Comparison of ENCODE assay signal across 6 cellular contexts in the genomic region with DNA sequence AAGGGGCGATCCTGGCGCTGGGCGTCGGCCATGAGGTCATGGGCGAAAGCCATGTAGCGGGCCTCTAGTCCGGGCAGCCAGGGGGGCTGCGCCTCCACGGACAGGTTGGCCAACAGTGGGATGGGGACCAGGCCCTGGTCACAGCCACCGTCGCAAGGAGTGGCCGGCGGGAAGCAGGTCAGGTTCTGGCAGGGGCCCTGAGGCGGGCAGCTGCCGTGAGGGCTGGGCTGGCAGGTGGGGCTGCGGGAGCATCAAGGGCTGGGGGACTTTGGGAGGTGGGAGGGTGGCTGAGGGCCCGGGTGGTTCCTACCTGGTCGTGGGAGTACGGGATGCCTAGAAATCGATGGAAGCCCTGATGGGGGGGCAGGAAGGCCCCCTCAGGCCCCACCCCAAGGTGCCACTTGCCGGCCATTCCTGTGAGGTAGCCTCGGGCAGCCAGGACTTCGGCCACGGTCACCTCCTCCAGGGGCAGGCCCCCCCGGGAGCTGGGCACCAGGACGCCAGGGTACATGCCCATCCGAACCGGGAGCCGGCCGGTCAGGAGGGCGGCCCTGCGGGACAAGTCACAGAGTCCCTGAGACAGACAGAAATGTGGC. TPM values are rescaled to one million over a fixed set of nuclear protein-coding genes. Genes with fewer than 3 reads are reported as not detected.
DNase-seq lines count a peak whose midpoint lies in the region; ATAC-seq and TF ChIP-seq lines count a peak whose summit lies in the region.

No MANE protein-coding gene starts in this region.

- CTCF ChIA-PET in activated CD4-positive, alpha-beta memory T cell treated with anti-CD3 and anti-CD28 coated beads for 36 hours (lab: Charles Lee): interaction anchor here (1.1 to 1.4 kb wide), 5 partner anchors 15 to 88 kb away, joined by 3 to 4 read pairs (median 3); no protein-coding TSS in a partner anchor

- peak overlapping the region; percentile 78 for H3K4me3 ChIP-seq in lower lobe of right lung

- intact Hi-C loops in activated CD4-positive, alpha-beta memory T cell treated with anti-CD3 and anti-CD28 coated beads for 36 hours (cut with micrococcal nuclease): no loop called here
- intact Hi-C loops in lower lobe of right lung (cut with DNase I): no loop called here

- peaks cover 14% of the 10 kb centered on the region for H3K36me3 ChIP-seq in lower lobe of right lung

- H3K27ac Mint-ChIP-seq in activated CD4-positive, alpha-beta memory T cell treated with anti-CD3 and anti-CD28 coated beads for 36 hours: peak overlapping the region; percentile 69

- H3K27ac ChIP-seq in C4-2B (peak overlapping the region; percentile 83), lower lobe of right lung (peak overlapping the region; percentile 79)

- H3K4me3 Mint-ChIP-seq in activated CD4-positive, alpha-beta memory T cell treated with anti-CD3 and anti-CD28 coated beads for 36 hours: peak overlapping the region; percentile 79

- no peaks in the 10 kb centered on the region for H3K27me3 Mint-ChIP-seq in activated CD4-positive, alpha-beta memory T cell treated with anti-CD3 and anti-CD28 coated beads for 36 hours

- H3K9me3 Mint-ChIP-seq in activated CD4-positive, alpha-beta memory T cell treated with anti-CD3 and anti-CD28 coated beads for 36 hours: no peaks in the 10 kb centered on the region

- peak in 1 of 2 donors; percentile 1 for ATAC-seq in lower lobe of right lung
- ATAC-seq in GM21390 (IDR thresholded peaks at IDR 0.05; ENCODE audit: unreplicated experiment): no peak

- TF ChIP-seq CTCF in C4-2B (conservative IDR thresholded peaks at IDR 0.05) (no peak), lower lobe of right lung (IDR thresholded peaks at IDR 0.05) (no peak)

- H3K27me3 ChIP-seq in lower lobe of right lung (ENCODE audit: low read depth): no peaks in the 10 kb centered on the region

- H3K9me3 ChIP-seq in lower lobe of right lung: no peaks in the 10 kb centered on the region

- H3K36me3 Mint-ChIP-seq in activated CD4-positive, alpha-beta memory T cell treated with anti-CD3 and anti-CD28 coated beads for 36 hours: peaks cover 2% of the 10 kb centered on the region

- H3K4me1 ChIP-seq in lower lobe of right lung: peaks cover 26% of the 10 kb centered on the region

- POLR2A ChIA-PET in activated CD4-positive, alpha-beta memory T cell treated with anti-CD3 and anti-CD28 coated beads for 36 hours (lab: Charles Lee): interaction anchor here (0.9 to 1.4 kb wide), 3 partner anchors 76 to 119 kb away, joined by 3 to 5 read pairs (median 3); a partner anchor contains a TSS

- H3K4me1 Mint-ChIP-seq in activated CD4-positive, alpha-beta memory T cell treated with anti-CD3 and anti-CD28 coated beads for 36 hours (ENCODE audit: low read depth): peaks cover 30% of the 10 kb centered on the region

- DNase-seq in activated CD4-positive, alpha-beta memory T cell treated with anti-CD3 and anti-CD28 coated beads for 36 hours: no peak
- no peak for DNase-seq in lower lobe of right lung
- DNase-seq in NK-92 treated with Interleukin-12 subunit alpha and Interleukin-12 subunit beta, amount 100 ng/mL, for 24 hours (lab: John Stamatoyannopoulos, UW): no peak
- DNase-seq in central memory CD4-positive, alpha-beta T cell: no peak

RNA-seq across cellular contexts. Expression of a gene that starts 1.0 kb away (rescaled TPM):
- 10 to 100 TPM; 23.9 to 25.8 TPM for total RNA-seq in activated CD4-positive, alpha-beta memory T cell treated with anti-CD3 and anti-CD28 coated beads for 36 hours
- 53.5 TPM for total RNA-seq in lower lobe of right lung

RNA-seq across cellular contexts. Expression of a gene that starts 26.4 kb away (rescaled TPM):
- under 1 TPM; 0.10 to 0.19 TPM for total RNA-seq in activated CD4-positive, alpha-beta memory T cell treated with anti-CD3 and anti-CD28 coated beads for 36 hours
- 1.7 TPM for total RNA-seq in lower lobe of right lung

RNA-seq across cellular contexts. Expression of a gene that starts 44.3 kb away (rescaled TPM):
- 10 to 100 TPM; 76.2 to 76.3 TPM for total RNA-seq in activated CD4-positive, alpha-beta memory T cell treated with anti-CD3 and anti-CD28 coated beads for 36 hours
- 76.7 TPM for total RNA-seq in lower lobe of right lung

RNA-seq across cellular contexts. Expression of a gene that starts 45.7 kb away (rescaled TPM):
- total RNA-seq in activated CD4-positive, alpha-beta memory T cell treated with anti-CD3 and anti-CD28 coated beads for 36 hours: under 1 TPM; 0.05 to 0.07 TPM
- total RNA-seq in lower lobe of right lung: 50.6 TPM

RNA-seq across cellular contexts. Expression of a gene that starts 48.7 kb away (rescaled TPM):
- total RNA-seq in activated CD4-positive, alpha-beta memory T cell treated with anti-CD3 and anti-CD28 coated beads for 36 hours: 10 to 100 TPM; 33.3 to 36.9 TPM
- total RNA-seq in lower lobe of right lung: 12.6 TPM
